8 cellular contexts compared by ENCODE assay signal in the genomic region with DNA sequence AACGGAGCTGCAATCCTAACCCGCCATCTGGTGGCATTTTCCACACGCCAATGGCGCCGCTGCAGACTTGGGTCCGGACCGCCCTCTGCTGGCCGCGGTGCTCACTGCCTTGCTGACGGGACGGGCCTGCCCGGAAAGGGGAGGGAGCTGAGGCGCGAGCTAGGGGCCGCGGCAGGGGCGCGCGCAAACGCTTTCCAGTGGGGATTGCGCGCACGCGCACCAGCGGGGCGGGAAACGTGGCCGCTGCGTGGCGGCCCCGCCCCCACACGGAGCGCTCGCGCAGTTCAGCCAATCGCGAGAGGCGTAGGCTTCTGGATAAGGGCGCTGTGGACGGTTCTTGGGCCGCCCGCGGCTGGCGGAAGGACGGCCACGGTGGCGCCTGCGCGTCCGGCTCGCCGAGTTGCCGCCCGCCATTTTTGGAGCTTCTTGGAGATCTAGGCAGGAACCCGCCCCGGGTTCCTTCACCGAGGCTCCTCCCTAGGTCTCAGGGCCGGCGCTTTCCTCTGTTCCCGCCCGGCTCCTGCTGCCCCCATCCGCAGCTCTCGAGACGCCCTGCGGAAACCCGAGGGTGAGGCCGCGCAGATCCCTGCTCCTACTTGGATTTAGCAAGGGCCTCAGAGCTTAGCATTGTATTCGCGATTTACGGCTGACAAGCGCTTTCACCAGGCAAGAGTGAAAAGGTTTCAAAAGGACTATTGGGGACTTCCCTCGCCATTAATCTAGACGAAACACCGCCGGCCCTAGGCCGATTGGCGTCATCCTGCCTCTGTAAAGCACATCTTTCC. TPM values are rescaled to one million over a fixed set of nuclear protein-coding genes. Genes with fewer than 3 reads are reported as not detected.
DNase-seq lines count a peak whose midpoint lies in the region; ATAC-seq and TF ChIP-seq lines count a peak whose summit lies in the region.

TSS of gene STAG1 (minus strand) at position 52 of the 785 bp plus-strand sequence. CDS start 121,480 bp downstream, outside the sequence.

- H3K9me3 ChIP-seq in left lung, result no peaks in the 10 kb centered on the region

- H3K9me3 Mint-ChIP-seq in CD14-positive monocyte, result no peaks in the 10 kb centered on the region

- no peaks in the 10 kb centered on the region for H3K36me3 ChIP-seq in left lung

- peak; percentile 77 for ATAC-seq in GM19351 (IDR thresholded peaks at IDR 0.05; ENCODE audit: unreplicated experiment)
- peak; percentile 83 for ATAC-seq in HG03521 (IDR thresholded peaks at IDR 0.05; ENCODE audit: unreplicated experiment)
- peak; percentile 92 for ATAC-seq in left lung

- peak within 1 kb of the TSS; percentile 92 to 100 for H3K27ac ChIP-seq in left lung

- H3K4me3 Mint-ChIP-seq in CD14-positive monocyte, result peak within 1 kb of the TSS; percentile 87 to 95

- TF ChIP-seq CTCF in CD14-positive monocyte (IDR thresholded peaks at IDR 0.05) (peak; percentile 91), left lung (IDR thresholded peaks at IDR 0.05) (peak; percentile 97 to 98)

- H3K27me3 Mint-ChIP-seq in CD14-positive monocyte (ENCODE audit: low read depth in 3 of 3), result no peaks in the 10 kb centered on the region

- intact Hi-C loops in CD14-positive monocyte (cut with micrococcal nuclease), result loop anchor here (5.0 to 10.0 kb wide), 7 partner anchors 112 to 678 kb away; partner anchors contain the start of gene NCK1 (in 1 of the 2)
- intact Hi-C loops in left lung (cut with DNase I), result loop anchor here in 1 of 2 donors (5.0 kb wide), 2 partner anchors 205 to 675 kb away; no protein-coding TSS in a partner anchor

- peak within 1 kb of the TSS; percentile 92 to 99 (median 98) for H3K27ac Mint-ChIP-seq in CD14-positive monocyte

- DNase-seq in CD14-positive monocyte (ENCODE audit: low spot score) (peak; percentile 97), NCI-H69 (lab: John Stamatoyannopoulos, UW) (peak; percentile 99), dedifferentiated amniotic fluid mesenchymal stem cell (ENCODE audit: extremely low spot score) (peak; percentile 95), left lung (peak; percentile 99 to 100)
- DNase-seq in activated CD4-positive, alpha-beta T cell treated with anti-CD3 and anti-CD28 coated beads, Interleukin-2, amount 50 U/mL, for 1 hour, result peak; percentile 99
- DNase-seq in stimulated activated CD4-positive, alpha-beta T cell treated with anti-CD3 and anti-CD28 coated beads, Interleukin-2, amount 100 ng/mL, for 48 hours, result peak; percentile 98 to 99

- H3K27me3 ChIP-seq in left lung, result no peaks in the 10 kb centered on the region

- peaks cover 41% of the 10 kb centered on the region for H3K4me1 Mint-ChIP-seq in CD14-positive monocyte

- peak within 1 kb of the TSS; percentile 51 to 54 for H3K4me3 ChIP-seq in left lung

- no peaks in the 10 kb centered on the region for H3K36me3 Mint-ChIP-seq in CD14-positive monocyte

- H3K4me1 ChIP-seq in left lung, result peaks cover 24 to 47% of the 10 kb centered on the region in 2 donors

RNA-seq across cellular contexts. Expression of gene STAG1, which starts in this region (rescaled TPM):
- 1 to 10 TPM; 7.2 to 10.0 TPM for polyA plus RNA-seq in CD14-positive monocyte
- total RNA-seq in left lung, result 10 to 100 TPM; 29.6 to 41.4 TPM

Comparison
In these comparisons a context has a peak if more than half of its experiments do, and no peak if none do; other contexts are left out.
1. Peak in every context shown above with its lines: DNase-seq, ATAC-seq, H3K4me3 ChIP-seq and H3K27ac ChIP-seq.